ENCODE assay signal across 15 cellular contexts in genomic region chrX:15929231-15929630, GRCh38.
"Had no signal": no experiment of that assay in that cellular context is flagged by ENCODE, and none has a peak within 500 bp of the region (broad histone marks: within the 10 kb centered on the region; RNA-seq: fewer than 3 reads in every experiment).

No MANE protein-coding gene starts in this region.

- H3K36me3 ChIP-seq: adrenal gland, left lung, neutrophil, pancreas, spleen had no signal

- DNase-seq: activated CD4-positive, alpha-beta T cell treated with anti-CD3 and anti-CD28 coated beads, Interleukin-2, amount 50 U/mL, for 4 hours; activated gamma-delta T cell; adrenal gland; dermis blood vessel endothelial cell; effector memory CD4-positive, alpha-beta T cell; hippocampal formation; left lung; mammary epithelial cell; naive thymus-derived CD8-positive, alpha-beta T cell; pancreas; spleen; stimulated activated naive B cell treated with anti-CD40 and anti-IgM and Interleukin-4, amounts not matched to agents 10 μg/mL and 1 μg/mL and 100 μg/mL, for 72 hours had no signal

- H3K27me3 ChIP-seq: neutrophil had no signal

- H3K4me3 ChIP-seq: adrenal gland, left lung, pancreas, spleen had no signal

- H3K4me3 Mint-ChIP-seq: activated naive CD4-positive, alpha-beta T cell treated with anti-CD3 and anti-CD28 coated beads, Interleukin-2, amount 50 U/mL, for 24 hours; naive thymus-derived CD8-positive, alpha-beta T cell; stimulated activated naive B cell treated with anti-CD40 and anti-IgM and Interleukin-4, amounts not matched to agents 10 μg/mL and 1 μg/mL and 100 μg/mL, for 72 hours had no signal

- H3K27ac Mint-ChIP-seq: activated naive CD4-positive, alpha-beta T cell treated with anti-CD3 and anti-CD28 coated beads, Interleukin-2, amount 50 U/mL, for 24 hours; stimulated activated naive B cell treated with anti-CD40 and anti-IgM and Interleukin-4, amounts not matched to agents 10 μg/mL and 1 μg/mL and 100 μg/mL, for 72 hours had no signal

- H3K27ac ChIP-seq: adrenal gland, left lung, neutrophil, pancreas, spleen had no signal

- H3K9me3 ChIP-seq: adrenal gland, left lung, neutrophil, pancreas, spleen had no signal

- H3K36me3 Mint-ChIP-seq: activated naive CD4-positive, alpha-beta T cell treated with anti-CD3 and anti-CD28 coated beads, Interleukin-2, amount 50 U/mL, for 24 hours; stimulated activated naive B cell treated with anti-CD40 and anti-IgM and Interleukin-4, amounts not matched to agents 10 μg/mL and 1 μg/mL and 100 μg/mL, for 72 hours had no signal

- H3K9me3 Mint-ChIP-seq: activated naive CD4-positive, alpha-beta T cell treated with anti-CD3 and anti-CD28 coated beads, Interleukin-2, amount 50 U/mL, for 24 hours; stimulated activated naive B cell treated with anti-CD40 and anti-IgM and Interleukin-4, amounts not matched to agents 10 μg/mL and 1 μg/mL and 100 μg/mL, for 72 hours had no signal

- ATAC-seq: left lung; naive thymus-derived CD8-positive, alpha-beta T cell; pancreas; sciatic nerve; stimulated activated naive B cell treated with anti-CD40 and anti-IgM and Interleukin-4, amounts not matched to agents 10 μg/mL and 1 μg/mL and 100 μg/mL, for 72 hours had no signal

- H3K4me1 ChIP-seq: adrenal gland, left lung, pancreas, spleen had no signal

- H3K4me1 Mint-ChIP-seq: activated naive CD4-positive, alpha-beta T cell treated with anti-CD3 and anti-CD28 coated beads, Interleukin-2, amount 50 U/mL, for 24 hours; naive thymus-derived CD8-positive, alpha-beta T cell had no signal
